ENCODE assay signal across 21 cellular contexts in genomic region chr20:50342638-50343102, GRCh38.
"Had no signal": no experiment of that assay in that cellular context is flagged by ENCODE, and none has a peak within 500 bp of the region (broad histone marks: within the 10 kb centered on the region; RNA-seq: fewer than 3 reads in every experiment).

No MANE protein-coding gene starts in this region.

- H3K4me3 ChIP-seq: adrenal gland, SJSA1 had no signal

- H3K4me3 Mint-ChIP-seq: activated naive CD4-positive, alpha-beta T cell treated with anti-CD3 and anti-CD28 coated beads, Interleukin-2, amount 50 U/mL, for 24 hours; T-helper 17 cell; WTC11 had no signal

- H3K36me3 ChIP-seq: adrenal gland, SJSA1 had no signal

- H3K27ac ChIP-seq: adrenal gland, SJSA1 had no signal

- H3K36me3 Mint-ChIP-seq: activated naive CD4-positive, alpha-beta T cell treated with anti-CD3 and anti-CD28 coated beads, Interleukin-2, amount 50 U/mL, for 24 hours; WTC11 had no signal

- H3K9me3 Mint-ChIP-seq: activated naive CD4-positive, alpha-beta T cell treated with anti-CD3 and anti-CD28 coated beads, Interleukin-2, amount 50 U/mL, for 24 hours; WTC11 had no signal

- ATAC-seq: PC-3, SK-N-SH treated with all-trans-retinoic acid at 6 μM for 48 hours, T-helper 17 cell, WTC11 had no signal

- H3K9me3 ChIP-seq: adrenal gland, SJSA1 had no signal

- H3K27ac Mint-ChIP-seq: activated naive CD4-positive, alpha-beta T cell treated with anti-CD3 and anti-CD28 coated beads, Interleukin-2, amount 50 U/mL, for 24 hours; T-helper 17 cell; WTC11 had no signal

- DNase-seq: activated CD4-positive, CD25-positive, alpha-beta regulatory T cell treated with anti-CD3 and anti-CD28 coated beads, Interleukin-2, amount 50 U/mL, for 72 hours; activated T-cell treated with anti-CD3 and anti-CD28 coated beads for 4 hours; activated T-cell treated with anti-CD3 and anti-CD28 coated beads, Interleukin-2, amount 50 U/mL, for 48 hours; adrenal gland; caudate nucleus; Kasumi-1; KBM-7; NCI-H1048; NCI-H1930; NCI-H2227 treated with DMSO at 0.1 percent for 48 hours; NCI-H446 treated with DMSO at 0.1 percent for 48 hours; NCI-H524 treated with DMSO at 0.1 percent for 48 hours; NCI-H748 treated with DMSO at 0.1 percent for 48 hours; PC-3; SW 1271; T-helper 17 cell; T-helper 9 cell had no signal

- H3K27me3 Mint-ChIP-seq: activated naive CD4-positive, alpha-beta T cell treated with anti-CD3 and anti-CD28 coated beads, Interleukin-2, amount 50 U/mL, for 24 hours had no signal

- H3K27me3 ChIP-seq: adrenal gland, SJSA1 had no signal
